Comparison of ENCODE assay signal across 1 cellular context in the genomic region with DNA sequence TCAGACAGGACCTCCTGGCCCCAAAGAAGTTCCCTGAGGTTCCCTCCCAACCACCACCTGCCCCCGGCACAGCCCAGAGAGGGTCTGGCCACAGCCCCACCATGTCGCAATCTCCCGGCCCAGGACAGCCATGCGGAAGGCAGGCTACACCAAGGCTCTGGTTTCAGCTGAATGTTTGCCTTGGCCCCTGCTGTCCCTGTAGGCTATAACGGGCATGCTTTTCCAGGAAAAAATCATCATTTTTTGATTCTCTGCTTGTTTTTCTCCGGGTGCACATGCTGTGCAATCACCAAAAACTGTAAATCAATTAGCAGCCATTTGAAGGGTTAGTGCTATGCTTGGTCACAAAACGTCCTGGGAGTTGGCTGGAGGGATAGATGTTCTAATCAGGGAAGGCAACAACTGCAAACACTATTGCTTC.
TF ChIP-seq lines count a peak whose summit lies in the region.

No MANE protein-coding gene starts in this region.

TF ChIP-seq in GM23338, 12 proteins besides CTCF, POLR2A, EP300 and RAD21 (continued from another document):
- TF ChIP-seq, protein P1, sequence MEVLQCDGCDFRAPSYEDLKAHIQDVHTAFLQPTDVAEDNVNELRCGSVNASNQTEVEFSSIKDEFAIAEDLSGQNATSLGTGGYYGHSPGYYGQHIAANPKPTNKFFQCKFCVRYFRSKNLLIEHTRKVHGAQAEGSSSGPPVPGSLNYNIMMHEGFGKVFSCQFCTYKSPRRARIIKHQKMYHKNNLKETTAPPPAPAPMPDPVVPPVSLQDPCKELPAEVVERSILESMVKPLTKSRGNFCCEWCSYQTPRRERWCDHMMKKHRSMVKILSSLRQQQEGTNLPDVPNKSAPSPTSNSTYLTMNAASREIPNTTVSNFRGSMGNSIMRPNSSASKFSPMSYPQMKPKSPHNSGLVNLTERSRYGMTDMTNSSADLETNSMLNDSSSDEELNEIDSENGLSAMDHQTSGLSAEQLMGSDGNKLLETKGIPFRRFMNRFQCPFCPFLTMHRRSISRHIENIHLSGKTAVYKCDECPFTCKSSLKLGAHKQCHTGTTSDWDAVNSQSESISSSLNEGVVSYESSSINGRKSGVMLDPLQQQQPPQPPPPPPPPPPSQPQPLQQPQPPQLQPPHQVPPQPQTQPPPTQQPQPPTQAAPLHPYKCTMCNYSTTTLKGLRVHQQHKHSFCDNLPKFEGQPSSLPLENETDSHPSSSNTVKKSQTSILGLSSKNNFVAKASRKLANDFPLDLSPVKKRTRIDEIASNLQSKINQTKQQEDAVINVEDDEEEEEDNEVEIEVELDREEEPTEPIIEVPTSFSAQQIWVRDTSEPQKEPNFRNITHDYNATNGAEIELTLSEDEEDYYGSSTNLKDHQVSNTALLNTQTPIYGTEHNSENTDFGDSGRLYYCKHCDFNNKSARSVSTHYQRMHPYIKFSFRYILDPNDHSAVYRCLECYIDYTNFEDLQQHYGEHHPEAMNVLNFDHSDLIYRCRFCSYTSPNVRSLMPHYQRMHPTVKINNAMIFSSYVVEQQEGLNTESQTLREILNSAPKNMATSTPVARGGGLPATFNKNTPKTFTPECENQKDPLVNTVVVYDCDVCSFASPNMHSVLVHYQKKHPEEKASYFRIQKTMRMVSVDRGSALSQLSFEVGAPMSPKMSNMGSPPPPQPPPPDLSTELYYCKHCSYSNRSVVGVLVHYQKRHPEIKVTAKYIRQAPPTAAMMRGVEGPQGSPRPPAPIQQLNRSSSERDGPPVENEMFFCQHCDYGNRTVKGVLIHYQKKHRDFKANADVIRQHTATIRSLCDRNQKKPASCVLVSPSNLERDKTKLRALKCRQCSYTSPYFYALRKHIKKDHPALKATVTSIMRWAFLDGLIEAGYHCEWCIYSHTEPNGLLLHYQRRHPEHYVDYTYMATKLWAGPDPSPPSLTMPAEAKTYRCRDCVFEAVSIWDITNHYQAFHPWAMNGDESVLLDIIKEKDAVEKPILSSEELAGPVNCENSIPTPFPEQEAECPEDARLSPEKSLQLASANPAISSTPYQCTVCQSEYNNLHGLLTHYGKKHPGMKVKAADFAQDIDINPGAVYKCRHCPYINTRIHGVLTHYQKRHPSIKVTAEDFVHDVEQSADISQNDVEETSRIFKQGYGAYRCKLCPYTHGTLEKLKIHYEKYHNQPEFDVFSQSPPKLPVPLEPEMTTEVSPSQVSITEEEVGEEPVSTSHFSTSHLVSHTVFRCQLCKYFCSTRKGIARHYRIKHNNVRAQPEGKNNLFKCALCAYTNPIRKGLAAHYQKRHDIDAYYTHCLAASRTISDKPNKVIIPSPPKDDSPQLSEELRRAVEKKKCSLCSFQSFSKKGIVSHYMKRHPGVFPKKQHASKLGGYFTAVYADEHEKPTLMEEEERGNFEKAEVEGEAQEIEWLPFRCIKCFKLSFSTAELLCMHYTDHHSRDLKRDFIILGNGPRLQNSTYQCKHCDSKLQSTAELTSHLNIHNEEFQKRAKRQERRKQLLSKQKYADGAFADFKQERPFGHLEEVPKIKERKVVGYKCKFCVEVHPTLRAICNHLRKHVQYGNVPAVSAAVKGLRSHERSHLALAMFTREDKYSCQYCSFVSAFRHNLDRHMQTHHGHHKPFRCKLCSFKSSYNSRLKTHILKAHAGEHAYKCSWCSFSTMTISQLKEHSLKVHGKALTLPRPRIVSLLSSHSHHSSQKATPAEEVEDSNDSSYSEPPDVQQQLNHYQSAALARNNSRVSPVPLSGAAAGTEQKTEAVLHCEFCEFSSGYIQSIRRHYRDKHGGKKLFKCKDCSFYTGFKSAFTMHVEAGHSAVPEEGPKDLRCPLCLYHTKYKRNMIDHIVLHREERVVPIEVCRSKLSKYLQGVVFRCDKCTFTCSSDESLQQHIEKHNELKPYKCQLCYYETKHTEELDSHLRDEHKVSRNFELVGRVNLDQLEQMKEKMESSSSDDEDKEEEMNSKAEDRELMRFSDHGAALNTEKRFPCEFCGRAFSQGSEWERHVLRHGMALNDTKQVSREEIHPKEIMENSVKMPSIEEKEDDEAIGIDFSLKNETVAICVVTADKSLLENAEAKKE (CRISPR knock-in tag; IDR thresholded peaks at IDR 0.05): no peak
- TF ChIP-seq STAT1 (IDR thresholded peaks at IDR 0.05; ENCODE audit: unreplicated experiment): no peak
- TF ChIP-seq CREB1 (CRISPR knock-in tag; IDR thresholded peaks at IDR 0.05; ENCODE audit: low read depth): no peak
- TF ChIP-seq ZNF331 (CRISPR knock-in tag; IDR thresholded peaks at IDR 0.05; ENCODE audit: low read depth): no peak
- TF ChIP-seq NANOG (IDR thresholded peaks at IDR 0.05; ENCODE audit: borderline replicate concordance): no peak
- no peak for TF ChIP-seq POLR2AphosphoS5 (IDR thresholded peaks at IDR 0.05; ENCODE audit: low read depth)
